Comparison of ENCODE assay signal across 21 cellular contexts in the genomic region with DNA sequence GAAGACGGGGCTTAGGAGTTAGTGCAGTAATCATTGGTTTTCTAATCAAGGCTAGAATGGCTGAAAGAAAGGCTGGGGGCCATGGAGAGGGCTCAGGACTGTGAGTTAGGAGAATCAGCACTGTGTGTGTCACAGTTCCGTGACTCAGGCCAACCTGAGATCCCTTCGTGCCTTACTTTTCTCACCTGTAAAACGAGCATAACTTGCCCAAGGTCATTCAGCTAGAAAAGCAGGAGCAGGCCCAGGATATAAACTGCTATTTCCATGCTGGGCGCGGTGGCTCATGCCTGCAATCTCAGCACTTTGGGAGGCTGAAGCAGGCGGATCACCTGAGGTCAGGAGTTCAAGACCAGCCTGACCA. TPM values are rescaled to one million over a fixed set of nuclear protein-coding genes. Genes with fewer than 3 reads are reported as not detected.
DNase-seq lines count a peak whose midpoint lies in the region; ATAC-seq and TF ChIP-seq lines count a peak whose summit lies in the region.
"Had no signal": no experiment of that assay in that cellular context is flagged by ENCODE, and none has a peak within 500 bp of the region (broad histone marks: within the 10 kb centered on the region; RNA-seq: fewer than 3 reads in every experiment).

No MANE protein-coding gene starts in this region.

- TF ChIP-seq CTCF in endodermal cell (conservative IDR thresholded peaks at IDR 0.05) = no peak

- 78% methylated on average over 7 of the region's 7 CpGs for WGBS in HUES64
- 73 to 87% methylated on average over 6 to 7 of the region's 7 CpGs for WGBS in endodermal cell (ENCODE audit: insufficient coverage in 1 of 2, insufficient read length in 1 of 2), 2 experiments
- 78 to 94% methylated on average over 6 to 7 of the region's 7 CpGs for WGBS in mesodermal cell (ENCODE audit: insufficient coverage in 2 of 2), 2 experiments

- no peak overlapping the region for H3K4me3 Mint-ChIP-seq in endodermal cell
- H3K4me3 Mint-ChIP-seq: effector memory CD8-positive, alpha-beta T cell; HFFc6 had no signal

- H3K36me3 Mint-ChIP-seq in endodermal cell (ENCODE audit: low read depth) = no peaks in the 10 kb centered on the region

- no peak for DNase-seq in endodermal cell
- no peak for DNase-seq in NCI-H2029 treated with DMSO at 0.1 percent for 48 hours (lab: John Stamatoyannopoulos, UW)
- no peak for DNase-seq in left colon
- no peak for DNase-seq in NCI-H226
- DNase-seq: activated naive CD4-positive, alpha-beta T cell treated with anti-CD3 and anti-CD28 coated beads, Interleukin-2, amount 50 U/mL, for 16 hours; anterior cingulate cortex; effector memory CD8-positive, alpha-beta T cell; HFFc6; MM.1S; NCI-H1436 treated with DMSO at 0.1 percent for 48 hours; NCI-H2171 treated with DMSO at 0.1 percent for 48 hours; NCI-H526 treated with DMSO at 0.1 percent for 48 hours; substantia nigra had no signal

- H3K9me3 ChIP-seq in HUES64 (ENCODE audit: insufficient read depth, low read depth, low read length) = no peaks in the 10 kb centered on the region
- H3K9me3 ChIP-seq in endodermal cell (ENCODE audit: control insufficient read depth, low read length) = no peaks in the 10 kb centered on the region
- no peaks in the 10 kb centered on the region for H3K9me3 ChIP-seq in mesodermal cell (ENCODE audit: control insufficient read depth, low read length)
- no peaks in the 10 kb centered on the region for H3K9me3 ChIP-seq in skeletal muscle tissue (ENCODE audit: control insufficient read depth in 3 of 3, low read length in 3 of 3)
- H3K9me3 ChIP-seq: neutrophil had no signal

- H3K4me1 Mint-ChIP-seq in endodermal cell = peaks cover 37% of the 10 kb centered on the region

- no peaks in the 10 kb centered on the region for H3K27me3 ChIP-seq in HUES64 (ENCODE audit: insufficient read depth, low read length)
- no peaks in the 10 kb centered on the region for H3K27me3 ChIP-seq in endodermal cell (ENCODE audit: control insufficient read depth, insufficient read depth, low read length, poor library complexity, severe bottlenecking)
- no peaks in the 10 kb centered on the region for H3K27me3 ChIP-seq in skeletal muscle tissue (ENCODE audit: control insufficient read depth in 3 of 3, insufficient read depth in 3 of 3, low read length in 3 of 3)

- H3K27ac Mint-ChIP-seq in endodermal cell = peak overlapping the region; percentile 73
- H3K27ac Mint-ChIP-seq: effector memory CD8-positive, alpha-beta T cell; HFFc6 had no signal

- ATAC-seq in HG02970 (IDR thresholded peaks at IDR 0.05; ENCODE audit: low FRiP score, unreplicated experiment) = no peak
- no peak for ATAC-seq in left colon
- ATAC-seq: effector memory CD8-positive, alpha-beta T cell; K562 had no signal

- H3K27me3 Mint-ChIP-seq in endodermal cell (ENCODE audit: insufficient read depth) = no peaks in the 10 kb centered on the region

- no peak overlapping the region for H3K9ac ChIP-seq in HUES64 (ENCODE audit: low read depth, low read length)
- no peak overlapping the region for H3K9ac ChIP-seq in endodermal cell (ENCODE audit: extremely low read depth, low read length, poor library complexity, severe bottlenecking)
- no peak overlapping the region for H3K9ac ChIP-seq in skeletal muscle tissue (ENCODE audit: low read depth in 1 of 3, low read length in 3 of 3)

- H3K27ac ChIP-seq in HUES64 (ENCODE audit: low read depth, low read length) = peak overlapping the region; percentile 25; the same call in 1 of the 2 replicates
- H3K27ac ChIP-seq in endodermal cell (ENCODE audit: low read depth, low read length) = peak overlapping the region; percentile 90
- H3K27ac ChIP-seq in mesodermal cell (ENCODE audit: low read depth, low read length, severe bottlenecking) = peak overlapping the region; percentile 87
- peak overlapping the region; percentile 56 for H3K27ac ChIP-seq in skeletal muscle tissue (ENCODE audit: low read depth, low read length)
- H3K27ac ChIP-seq: C4-2B, neutrophil had no signal

- H3K4me3 ChIP-seq in HUES64 (ENCODE audit: low read length) (no peak overlapping the region), endodermal cell (ENCODE audit: low read length) (no peak overlapping the region), mesodermal cell (ENCODE audit: extremely low read depth, insufficient read depth, low read length, poor library complexity, severe bottlenecking) (no peak overlapping the region), skeletal muscle tissue (ENCODE audit: low read length in 3 of 3) (no peak overlapping the region)
- H3K4me3 ChIP-seq: K562 had no signal

- H3K9me3 Mint-ChIP-seq in endodermal cell = no peaks in the 10 kb centered on the region
- H3K9me3 Mint-ChIP-seq: effector memory CD8-positive, alpha-beta T cell; HFFc6 had no signal

- no peaks in the 10 kb centered on the region for H3K36me3 ChIP-seq in HUES64 (ENCODE audit: insufficient read depth, low read length)
- H3K36me3 ChIP-seq in endodermal cell (ENCODE audit: control insufficient read depth, insufficient read depth, low read length) = no peaks in the 10 kb centered on the region
- H3K36me3 ChIP-seq in mesodermal cell (ENCODE audit: control insufficient read depth, insufficient read depth, low read length) = no peaks in the 10 kb centered on the region
- no peaks in the 10 kb centered on the region for H3K36me3 ChIP-seq in skeletal muscle tissue (ENCODE audit: control insufficient read depth in 3 of 3, insufficient read depth in 3 of 3, low read length in 3 of 3)
- H3K36me3 ChIP-seq: neutrophil had no signal

- intact Hi-C loops in left colon (cut with DNase I, micrococcal nuclease) = no loop called here

- H3K4me1 ChIP-seq in HUES64 (ENCODE audit: insufficient read depth, low read length) (peaks cover 27% of the 10 kb centered on the region), endodermal cell (ENCODE audit: control insufficient read depth, insufficient read depth, low read length) (peaks cover 22% of the 10 kb centered on the region), mesodermal cell (ENCODE audit: control insufficient read depth, insufficient read depth, low read length, poor library complexity, severe bottlenecking) (peaks cover 46% of the 10 kb centered on the region), skeletal muscle tissue (ENCODE audit: control insufficient read depth in 3 of 3, insufficient read depth in 3 of 3, low read length in 3 of 3) (peaks cover 44 to 55% (median 46%) of the 10 kb centered on the region in 3 donors)

RNA-seq across cellular contexts. Expression of a gene that starts 50.6 kb away (rescaled TPM):
- 5.6 TPM for polyA plus RNA-seq in HUES64 (2013, experiment 1 of 2)
- polyA plus RNA-seq in HUES64 (2013, experiment 2 of 2) = 7.5 TPM
- total RNA-seq in endodermal cell (1 to 10 TPM; 4.0 to 6.9 TPM), skeletal muscle tissue (6.8 TPM), left colon (1 to 10 TPM in 1 of 2 donors, under 1 TPM in 1; 0.49 to 1.5 TPM)
- 24.8 TPM for polyA plus RNA-seq in endodermal cell (2013, experiment 1 of 2)
- 26.0 TPM for polyA plus RNA-seq in endodermal cell (2013, experiment 2 of 2)
- 10.9 TPM for polyA plus RNA-seq in mesodermal cell (2013, experiment 1 of 2)
- polyA plus RNA-seq in mesodermal cell (2013, experiment 2 of 2) = 10.0 TPM
- total RNA-seq: K562, renal cortical epithelial cell had no signal
- polyA plus RNA-seq: K562 had no signal

Comparison
In these comparisons a context has a peak if more than half of its experiments do, and no peak if none do; other contexts are left out.
1. H3K27ac ChIP-seq: peak in every context shown above with its lines; median percentile 90 in endodermal cell; 87 in mesodermal cell; 56 in skeletal muscle tissue; 25 in HUES64.